In the genomic region with DNA sequence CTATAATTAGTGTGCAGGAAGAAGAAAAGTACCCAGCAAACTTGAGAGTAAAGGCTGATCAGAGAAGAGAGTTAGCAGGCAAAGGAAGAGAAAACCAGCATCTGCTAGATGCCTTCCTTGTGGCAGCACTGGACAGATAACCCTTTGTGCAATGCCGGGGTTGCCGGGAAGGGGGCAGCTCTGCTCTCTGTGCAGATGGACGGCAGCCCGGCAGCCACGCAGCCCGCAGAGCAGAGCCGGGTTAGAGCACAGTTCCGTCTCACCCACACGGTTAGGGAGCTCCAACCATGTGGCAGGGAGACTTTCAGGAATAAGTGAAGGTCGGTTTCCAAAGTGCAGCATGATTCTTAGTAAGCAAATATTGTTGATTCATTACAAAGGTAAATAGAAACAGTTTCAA, we compare ENCODE assay signal across 8 cellular contexts.
DNase-seq lines count a peak whose midpoint lies in the region; ATAC-seq and TF ChIP-seq lines count a peak whose summit lies in the region.

No MANE protein-coding gene starts in this region.

- peak; percentile 27 to 37 for DNase-seq in activated T-cell treated with anti-CD3 and anti-CD28 coated beads, Interleukin-2, amount 50 U/mL, for 48 hours
- DNase-seq in activated T-cell treated with anti-CD3 and anti-CD28 coated beads, Interleukin-2, amount 50 U/mL, for 4 hours, result no peak
- peak; percentile 14 for DNase-seq in iPS DF 4.7 (ENCODE audit: extremely low read depth, low spot score)
- peak; percentile 35 for DNase-seq in stimulated activated naive CD8-positive, alpha-beta T cell treated with anti-CD3 and anti-CD28 coated beads, Interleukin-15, Interleukin-2, amounts not matched to agents 100 U/mL and 50 U/mL, for 24 hours
- DNase-seq in DMS79 treated with DMSO at 0.1 percent for 48 hours (lab: John Stamatoyannopoulos, UW), result no peak

- no peak overlapping the region for H3K27ac Mint-ChIP-seq in activated T-helper 17 cell treated with anti-CD3 and anti-CD28 coated beads, Interleukin-2, amount 50 U/mL, for 72 hours

- H3K36me3 Mint-ChIP-seq in activated T-cell treated with anti-CD3 and anti-CD28 coated beads, Interleukin-2, amount 50 U/mL, for 4 hours (ENCODE audit: insufficient read depth), result peaks cover 3% of the 10 kb centered on the region
- H3K36me3 Mint-ChIP-seq in activated T-helper 17 cell treated with anti-CD3 and anti-CD28 coated beads, Interleukin-2, amount 50 U/mL, for 72 hours (ENCODE audit: low read depth), result no peaks in the 10 kb centered on the region

- no peak for TF ChIP-seq EP300 in Ishikawa (IDR thresholded peaks at IDR 0.05; ENCODE audit: borderline replicate concordance)

- TF ChIP-seq RAD21 in Ishikawa (IDR thresholded peaks at IDR 0.05; ENCODE audit: low read depth), result peak; percentile 30; the same call in 1 of the 2 replicates

- H3K9me3 Mint-ChIP-seq in activated T-cell treated with anti-CD3 and anti-CD28 coated beads, Interleukin-2, amount 50 U/mL, for 4 hours, result peaks cover 9% of the 10 kb centered on the region
- H3K9me3 Mint-ChIP-seq in activated T-helper 17 cell treated with anti-CD3 and anti-CD28 coated beads, Interleukin-2, amount 50 U/mL, for 72 hours, result peaks cover 5% of the 10 kb centered on the region

- peaks cover 2% of the 10 kb centered on the region for H3K4me1 Mint-ChIP-seq in activated T-cell treated with anti-CD3 and anti-CD28 coated beads, Interleukin-2, amount 50 U/mL, for 4 hours (ENCODE audit: low read depth)
- H3K4me1 Mint-ChIP-seq in activated T-helper 17 cell treated with anti-CD3 and anti-CD28 coated beads, Interleukin-2, amount 50 U/mL, for 72 hours, result no peaks in the 10 kb centered on the region

- peaks cover 5% of the 10 kb centered on the region for H3K27me3 Mint-ChIP-seq in activated T-cell treated with anti-CD3 and anti-CD28 coated beads, Interleukin-2, amount 50 U/mL, for 4 hours (ENCODE audit: low read depth)
- no peaks in the 10 kb centered on the region for H3K27me3 Mint-ChIP-seq in activated T-helper 17 cell treated with anti-CD3 and anti-CD28 coated beads, Interleukin-2, amount 50 U/mL, for 72 hours

- ATAC-seq in activated T-cell treated with anti-CD3 and anti-CD28 coated beads, Interleukin-2, amount 50 U/mL, for 4 hours, result no peak
- peak; percentile 45 for ATAC-seq in activated T-helper 17 cell treated with anti-CD3 and anti-CD28 coated beads, Interleukin-2, amount 50 U/mL, for 72 hours (replicated peaks)
- no peak for ATAC-seq in stimulated activated naive CD8-positive, alpha-beta T cell treated with anti-CD3 and anti-CD28 coated beads, Interleukin-15, Interleukin-2, amounts not matched to agents 100 U/mL and 50 U/mL, for 24 hours
- ATAC-seq in GM18873 (IDR thresholded peaks at IDR 0.05; ENCODE audit: low FRiP score, unreplicated experiment), result no peak

- H3K4me3 Mint-ChIP-seq in activated T-cell treated with anti-CD3 and anti-CD28 coated beads, Interleukin-2, amount 50 U/mL, for 4 hours, result no peak overlapping the region
- H3K4me3 Mint-ChIP-seq in activated T-helper 17 cell treated with anti-CD3 and anti-CD28 coated beads, Interleukin-2, amount 50 U/mL, for 72 hours, result no peak overlapping the region

TF ChIP-seq in Ishikawa, 13 proteins besides CTCF, POLR2A, EP300 and RAD21:
- TF ChIP-seq EGR1 (IDR thresholded peaks at IDR 0.05) (no peak), TEAD4 (IDR thresholded peaks at IDR 0.05) (no peak), TAF1 (IDR thresholded peaks at IDR 0.05; ENCODE audit: low read depth) (no peak), TCF12 (IDR thresholded peaks at IDR 0.05; ENCODE audit: low read depth) (no peak), CREB1 (IDR thresholded peaks at IDR 0.05; ENCODE audit: low read depth) (no peak), NFIC (IDR thresholded peaks at IDR 0.05) (no peak), YY1 (IDR thresholded peaks at IDR 0.05; ENCODE audit: low read depth) (no peak)
- TF ChIP-seq, protein P1, sequence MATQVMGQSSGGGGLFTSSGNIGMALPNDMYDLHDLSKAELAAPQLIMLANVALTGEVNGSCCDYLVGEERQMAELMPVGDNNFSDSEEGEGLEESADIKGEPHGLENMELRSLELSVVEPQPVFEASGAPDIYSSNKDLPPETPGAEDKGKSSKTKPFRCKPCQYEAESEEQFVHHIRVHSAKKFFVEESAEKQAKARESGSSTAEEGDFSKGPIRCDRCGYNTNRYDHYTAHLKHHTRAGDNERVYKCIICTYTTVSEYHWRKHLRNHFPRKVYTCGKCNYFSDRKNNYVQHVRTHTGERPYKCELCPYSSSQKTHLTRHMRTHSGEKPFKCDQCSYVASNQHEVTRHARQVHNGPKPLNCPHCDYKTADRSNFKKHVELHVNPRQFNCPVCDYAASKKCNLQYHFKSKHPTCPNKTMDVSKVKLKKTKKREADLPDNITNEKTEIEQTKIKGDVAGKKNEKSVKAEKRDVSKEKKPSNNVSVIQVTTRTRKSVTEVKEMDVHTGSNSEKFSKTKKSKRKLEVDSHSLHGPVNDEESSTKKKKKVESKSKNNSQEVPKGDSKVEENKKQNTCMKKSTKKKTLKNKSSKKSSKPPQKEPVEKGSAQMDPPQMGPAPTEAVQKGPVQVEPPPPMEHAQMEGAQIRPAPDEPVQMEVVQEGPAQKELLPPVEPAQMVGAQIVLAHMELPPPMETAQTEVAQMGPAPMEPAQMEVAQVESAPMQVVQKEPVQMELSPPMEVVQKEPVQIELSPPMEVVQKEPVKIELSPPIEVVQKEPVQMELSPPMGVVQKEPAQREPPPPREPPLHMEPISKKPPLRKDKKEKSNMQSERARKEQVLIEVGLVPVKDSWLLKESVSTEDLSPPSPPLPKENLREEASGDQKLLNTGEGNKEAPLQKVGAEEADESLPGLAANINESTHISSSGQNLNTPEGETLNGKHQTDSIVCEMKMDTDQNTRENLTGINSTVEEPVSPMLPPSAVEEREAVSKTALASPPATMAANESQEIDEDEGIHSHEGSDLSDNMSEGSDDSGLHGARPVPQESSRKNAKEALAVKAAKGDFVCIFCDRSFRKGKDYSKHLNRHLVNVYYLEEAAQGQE (IDR thresholded peaks at IDR 0.05; ENCODE audit: low read depth), result no peak
- TF ChIP-seq, protein P2, sequence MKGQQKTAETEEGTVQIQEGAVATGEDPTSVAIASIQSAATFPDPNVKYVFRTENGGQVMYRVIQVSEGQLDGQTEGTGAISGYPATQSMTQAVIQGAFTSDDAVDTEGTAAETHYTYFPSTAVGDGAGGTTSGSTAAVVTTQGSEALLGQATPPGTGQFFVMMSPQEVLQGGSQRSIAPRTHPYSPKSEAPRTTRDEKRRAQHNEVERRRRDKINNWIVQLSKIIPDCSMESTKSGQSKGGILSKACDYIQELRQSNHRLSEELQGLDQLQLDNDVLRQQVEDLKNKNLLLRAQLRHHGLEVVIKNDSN (IDR thresholded peaks at IDR 0.05), result no peak
TF ChIP-seq in Ishikawa: peak in this region for 0.

Comparison
In these comparisons a context has a peak if more than half of its experiments do, and no peak if none do; other contexts are left out.
1. DNase-seq: peak in activated T-cell treated with anti-CD3 and anti-CD28 coated beads, Interleukin-2, amount 50 U/mL, for 48 hours (2 of 2), iPS DF 4.7 (single experiment) and stimulated activated naive CD8-positive, alpha-beta T cell treated with anti-CD3 and anti-CD28 coated beads, Interleukin-15, Interleukin-2, amounts not matched to agents 100 U/mL and 50 U/mL, for 24 hours (single experiment); none in activated T-cell treated with anti-CD3 and anti-CD28 coated beads, Interleukin-2, amount 50 U/mL, for 4 hours (single experiment) and DMS79 treated with DMSO at 0.1 percent for 48 hours (single experiment).